Comparison of ENCODE assay signal across 8 cellular contexts in the genomic region with DNA sequence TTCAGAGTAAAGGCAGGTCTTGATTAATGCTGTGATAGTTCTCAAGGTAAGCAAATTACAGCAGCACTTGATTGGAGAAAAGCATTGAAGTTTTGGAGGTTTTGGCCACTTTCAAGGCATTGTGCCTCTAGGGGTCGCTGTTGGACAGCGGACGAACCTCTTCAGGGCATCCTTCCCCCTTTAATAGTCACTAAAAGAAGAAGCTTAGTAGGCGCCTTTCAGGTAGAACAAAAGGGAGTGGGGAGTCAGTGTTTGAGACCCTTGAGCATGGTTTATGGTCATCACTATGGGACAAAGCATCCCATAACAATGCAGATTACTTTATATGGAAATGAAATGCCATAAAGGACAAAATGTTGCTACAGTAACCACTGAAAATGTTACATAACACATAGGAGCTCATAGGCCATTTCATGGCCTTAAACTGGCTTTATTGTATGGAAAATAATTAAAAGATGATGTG.
A peak's percentile ranks its signal among the peaks of the same experiment; 100 is the strongest.
DNase-seq lines count a peak whose midpoint lies in the region; ATAC-seq and TF ChIP-seq lines count a peak whose summit lies in the region.

No MANE protein-coding gene starts in this region.

- TF ChIP-seq CTCF in BE2C (IDR thresholded peaks at IDR 0.05; ENCODE audit: low read depth, low read length), result peak; percentile 90
- TF ChIP-seq CTCF in HL-60 (IDR thresholded peaks at IDR 0.05; ENCODE audit: insufficient read depth, low read length), result peak; percentile 68
- peak; percentile 98 for TF ChIP-seq CTCF in endodermal cell (conservative IDR thresholded peaks at IDR 0.05)
- peak; percentile 93 for TF ChIP-seq CTCF in mesothelial cell of epicardium (IDR thresholded peaks at IDR 0.05; ENCODE audit: unreplicated experiment)

- DNase-seq in BE2C (peak; percentile 89), HL-60 (ENCODE audit: low read depth in 1 of 2, low spot score in 1 of 2) (peak; percentile 26 to 60), endodermal cell (peak; percentile 98), mesothelial cell of epicardium (ENCODE audit: low spot score in 2 of 2, unreplicated experiment in 2 of 2) (peak; percentile 76 to 93)
- peak; percentile 36 for DNase-seq in NK-92 treated with Interleukin-12 subunit alpha and Interleukin-12 subunit beta, amount 100 ng/mL, for 24 hours (lab: John Stamatoyannopoulos, UW)
- peak; percentile 42 to 81 (median 75) for DNase-seq in activated CD8-positive, alpha-beta memory T cell treated with anti-CD3 and anti-CD28 coated beads for 48 hours (ENCODE audit: low read depth in 2 of 3, low spot score in 2 of 3)
- peak; percentile 56 to 65 for DNase-seq in stimulated activated CD8-positive, alpha-beta memory T cell treated with anti-CD3 and anti-CD28 coated beads, Interleukin-15, amount 100 ng/mL, for 4 hours (ENCODE audit: low read depth in 2 of 2)

- H3K9me3 Mint-ChIP-seq in endodermal cell, result no peaks in the 10 kb centered on the region
- no peaks in the 10 kb centered on the region for H3K9me3 Mint-ChIP-seq in mesothelial cell of epicardium

- H3K4me3 ChIP-seq in BE2C (ENCODE audit: low read depth, low read length) (peak overlapping the region; percentile 60), HL-60 (replicated peaks; ENCODE audit: insufficient read depth, low read length) (no peak overlapping the region), endodermal cell (ENCODE audit: low read length) (peak overlapping the region; percentile 81)

- H3K4me1 ChIP-seq in BE2C (peaks cover 3% of the 10 kb centered on the region; the same call in 1 of the 2 replicates), endodermal cell (ENCODE audit: control insufficient read depth, insufficient read depth, low read length) (no peaks in the 10 kb centered on the region)

- H3K27me3 Mint-ChIP-seq in endodermal cell (ENCODE audit: insufficient read depth) (no peaks in the 10 kb centered on the region), mesothelial cell of epicardium (ENCODE audit: low read depth) (no peaks in the 10 kb centered on the region)

- H3K27ac ChIP-seq in HL-60 (replicated peaks) (no peak overlapping the region), endodermal cell (ENCODE audit: low read depth, low read length) (peak overlapping the region; percentile 90)

- H3K27ac Mint-ChIP-seq in endodermal cell (peak overlapping the region; percentile 91), mesothelial cell of epicardium (peak overlapping the region; percentile 96)

- H3K4me1 Mint-ChIP-seq in endodermal cell, result peaks cover 6% of the 10 kb centered on the region
- H3K4me1 Mint-ChIP-seq in mesothelial cell of epicardium, result peaks cover 65% of the 10 kb centered on the region

- H3K36me3 ChIP-seq in BE2C, result no peaks in the 10 kb centered on the region
- H3K36me3 ChIP-seq in endodermal cell (ENCODE audit: control insufficient read depth, insufficient read depth, low read length), result no peaks in the 10 kb centered on the region

- H3K27me3 ChIP-seq in BE2C (no peaks in the 10 kb centered on the region), HL-60 (ENCODE audit: insufficient read depth, poor library complexity, severe bottlenecking) (peaks cover 2% of the 10 kb centered on the region), endodermal cell (ENCODE audit: control insufficient read depth, insufficient read depth, low read length, poor library complexity, severe bottlenecking) (no peaks in the 10 kb centered on the region)

- H3K4me3 Mint-ChIP-seq in endodermal cell (peak overlapping the region; percentile 56), mesothelial cell of epicardium (peak overlapping the region; percentile 73)

- peak overlapping the region; percentile 1 for H3K9ac ChIP-seq in endodermal cell (ENCODE audit: extremely low read depth, low read length, poor library complexity, severe bottlenecking)

- H3K36me3 Mint-ChIP-seq in endodermal cell (ENCODE audit: low read depth), result no peaks in the 10 kb centered on the region
- no peaks in the 10 kb centered on the region for H3K36me3 Mint-ChIP-seq in mesothelial cell of epicardium

- H3K9me3 ChIP-seq in BE2C (no peaks in the 10 kb centered on the region), endodermal cell (ENCODE audit: control insufficient read depth, low read length) (no peaks in the 10 kb centered on the region)

- peak; percentile 80 for ATAC-seq in GM19395 (IDR thresholded peaks at IDR 0.05; ENCODE audit: unreplicated experiment)

- 0 to 11% methylated on average over 2 to 4 of the region's 4 CpGs for WGBS in endodermal cell (ENCODE audit: insufficient coverage in 1 of 2, insufficient read length in 1 of 2), 2 experiments

Comparison
In these comparisons a context has a peak if more than half of its experiments do, and no peak if none do; other contexts are left out.
1. DNase-seq: peak in every context shown above with its lines; median percentile 98 in endodermal cell; 89 in BE2C; 84 in mesothelial cell of epicardium; 75 in activated CD8-positive, alpha-beta memory T cell treated with anti-CD3 and anti-CD28 coated beads for 48 hours; 60 in stimulated activated CD8-positive, alpha-beta memory T cell treated with anti-CD3 and anti-CD28 coated beads, Interleukin-15, amount 100 ng/mL, for 4 hours; 43 in HL-60; 36 in NK-92 treated with Interleukin-12 subunit alpha and Interleukin-12 subunit beta, amount 100 ng/mL, for 24 hours.